28 cellular contexts compared by ENCODE assay signal in genomic region chr6:138787138-138787537, GRCh38. TPM values are rescaled to one million over a fixed set of nuclear protein-coding genes. Genes with fewer than 3 reads are reported as not detected.
DNase-seq lines count a peak whose midpoint lies in the region; ATAC-seq, FAIRE-seq and TF ChIP-seq lines count a peak whose summit lies in the region.
"Had no signal": no experiment of that assay in that cellular context is flagged by ENCODE, and none has a peak within 500 bp of the region (broad histone marks: within the 10 kb centered on the region; RNA-seq: fewer than 3 reads in every experiment).

No MANE protein-coding gene starts in this region.

- TF ChIP-seq EP300 in A549 (IDR thresholded peaks at IDR 0.05) = no peak

- H3K9me3 Mint-ChIP-seq in activated T-helper 17 cell treated with anti-CD3 and anti-CD28 coated beads, Interleukin-2, amount 50 U/mL, for 72 hours = no peaks in the 10 kb centered on the region
- H3K9me3 Mint-ChIP-seq: CD4-positive, alpha-beta T cell; IgD-negative memory B cell had no signal

- DNase-seq in A549 (ENCODE audit: low read depth in 1 of 2, low spot score in 1 of 2) (no peak), DND-41 (no peak), NB4 (ENCODE audit: low read depth) (peak; percentile 31), NCI-H748 (lab: John Stamatoyannopoulos, UW; ENCODE audit: unreplicated experiment) (no peak), GM19240 (ENCODE audit: insufficient read length, low spot score) (no peak), omental fat pad (ENCODE audit: low spot score) (no peak), COLO829 (ENCODE audit: low spot score) (no peak)
- DNase-seq: ACHN; Caco-2; CD4-positive, alpha-beta T cell; DMS153; NCI-H1105; NCI-H146; NCI-H2029 treated with DMSO at 0.1 percent for 48 hours; NCI-H226; NCI-H510A treated with DMSO at 0.1 percent for 48 hours; OCI-M1 had no signal

- H3K79me2 ChIP-seq in DND-41 (ENCODE audit: insufficient read depth, low read length) = no peaks in the 10 kb centered on the region

- ATAC-seq in A549 (no peak), DND-41 (ENCODE audit: insufficient read depth, low read depth) (peak; percentile 61; the same call in 2 of the 3 replicates), omental fat pad (ENCODE audit: low FRiP score) (no peak)
- peak; percentile 21 for ATAC-seq in activated T-helper 17 cell treated with anti-CD3 and anti-CD28 coated beads, Interleukin-2, amount 50 U/mL, for 72 hours (replicated peaks)

- H3K9ac ChIP-seq in DND-41 (ENCODE audit: low read depth, low read length) = no peak overlapping the region
- H3K9ac ChIP-seq: BLaER1 had no signal

- no peak overlapping the region for H3K4me3 Mint-ChIP-seq in activated T-helper 17 cell treated with anti-CD3 and anti-CD28 coated beads, Interleukin-2, amount 50 U/mL, for 72 hours
- H3K4me3 Mint-ChIP-seq: CD4-positive, alpha-beta T cell; IgD-negative memory B cell had no signal

- H3K4me2 ChIP-seq in A549 (no peak overlapping the region), DND-41 (ENCODE audit: insufficient read depth, low read length) (no peak overlapping the region)
- H3K4me2 ChIP-seq: BLaER1 had no signal

- H4K20me1 ChIP-seq in DND-41 (ENCODE audit: insufficient read depth, low read length) = no peaks in the 10 kb centered on the region
- H4K20me1 ChIP-seq: BLaER1 had no signal

- TF ChIP-seq RAD21 in A549 (conservative IDR thresholded peaks at IDR 0.05 in 1 of 2, IDR thresholded peaks at IDR 0.05 in 1 of 2) = no peak

- H3K4me1 ChIP-seq in A549 (peaks cover 5% of the 10 kb centered on the region; the same call in 2 of the 3 replicates), DND-41 (ENCODE audit: insufficient read depth, low read length) (no peaks in the 10 kb centered on the region; the same call in 1 of the 2 replicates)
- H3K4me1 ChIP-seq: BLaER1, Caco-2, SJSA1 had no signal

- TF ChIP-seq POLR2A in A549 (IDR thresholded peaks at IDR 0.05; ENCODE audit: low read length) (no peak), NB4 (IDR thresholded peaks at IDR 0.05; ENCODE audit: extremely low read depth, insufficient read length) (no peak)

- FAIRE-seq in A549 (lab: Jason Lieb, UNC) = no peak
- FAIRE-seq: G401.6, GM12892, HTR-8/SVneo, RCC 7860 had no signal

- H3K27ac ChIP-seq in A549 (no peak overlapping the region), DND-41 (ENCODE audit: low read length) (no peak overlapping the region)
- H3K27ac ChIP-seq: BLaER1, SJSA1 had no signal

- H3K4me3 ChIP-seq in A549 (no peak overlapping the region), DND-41 (ENCODE audit: low read depth in 1 of 2, low read length in 2 of 2) (no peak overlapping the region), NB4 (ENCODE audit: low read depth, low read length) (no peak overlapping the region)
- H3K4me3 ChIP-seq: BLaER1, SJSA1 had no signal

- H3K9me3 ChIP-seq in A549 = no peaks in the 10 kb centered on the region
- H3K9me3 ChIP-seq in DND-41 (ENCODE audit: insufficient read depth, low read length, severe bottlenecking) = no peaks in the 10 kb centered on the region
- H3K9me3 ChIP-seq: BLaER1, Caco-2, SJSA1 had no signal

- H2AFZ ChIP-seq in DND-41 (ENCODE audit: low read depth, low read length) = no peak overlapping the region

- H3K27ac Mint-ChIP-seq in activated T-helper 17 cell treated with anti-CD3 and anti-CD28 coated beads, Interleukin-2, amount 50 U/mL, for 72 hours = peak overlapping the region; percentile 52
- H3K27ac Mint-ChIP-seq: CD4-positive, alpha-beta T cell; IgD-negative memory B cell had no signal

- CTCF ChIA-PET in A549 (lab: Yijun Ruan, JAX) = no interaction called here

- H3K36me3 Mint-ChIP-seq in activated T-helper 17 cell treated with anti-CD3 and anti-CD28 coated beads, Interleukin-2, amount 50 U/mL, for 72 hours (ENCODE audit: low read depth) = peaks cover 94% of the 10 kb centered on the region

- TF ChIP-seq CTCF in A549 (IDR thresholded peaks at IDR 0.05) = no peak
- no peak for TF ChIP-seq CTCF in DND-41 (IDR thresholded peaks at IDR 0.05; ENCODE audit: borderline replicate concordance, extremely low read depth, low read length, poor library complexity, severe bottlenecking)
- TF ChIP-seq CTCF in NB4 (IDR thresholded peaks at IDR 0.05; ENCODE audit: low read depth, low read length) = no peak
- no peak for TF ChIP-seq CTCF in omental fat pad (IDR thresholded peaks at IDR 0.05)

- H3K27me3 Mint-ChIP-seq in activated T-helper 17 cell treated with anti-CD3 and anti-CD28 coated beads, Interleukin-2, amount 50 U/mL, for 72 hours = no peaks in the 10 kb centered on the region
- H3K27me3 Mint-ChIP-seq: CD4-positive, alpha-beta T cell; IgD-negative memory B cell had no signal

- no peaks in the 10 kb centered on the region for H3K27me3 ChIP-seq in DND-41 (ENCODE audit: insufficient read depth, low read length, poor library complexity)
- H3K27me3 ChIP-seq: BLaER1, SJSA1 had no signal

- POLR2A ChIA-PET in A549 (lab: Yijun Ruan, JAX) = no interaction called here

- WGBS in A549 (ENCODE audit: missing lambda C conversion rate) = 86% methylated on average over 1 of the region's 1 CpG

- H3K4me1 Mint-ChIP-seq in activated T-helper 17 cell treated with anti-CD3 and anti-CD28 coated beads, Interleukin-2, amount 50 U/mL, for 72 hours = peaks cover 2% of the 10 kb centered on the region
- H3K4me1 Mint-ChIP-seq: IgD-negative memory B cell had no signal

- H3K36me3 ChIP-seq in DND-41 (ENCODE audit: insufficient read depth, low read length) = peaks cover 48% of the 10 kb centered on the region

TF ChIP-seq in A549, 52 proteins besides CTCF, POLR2A, EP300 and RAD21:
- TF ChIP-seq MAFK (IDR thresholded peaks at IDR 0.05; ENCODE audit: partially characterized antibody) (peak; percentile 29), POLR2AphosphoS2 (conservative IDR thresholded peaks at IDR 0.05; ENCODE audit: low read length) (no peak), NPAS2 (CRISPR knock-in tag; IDR thresholded peaks at IDR 0.05; ENCODE audit: borderline replicate concordance) (no peak)
- TF ChIP-seq, protein P1, sequence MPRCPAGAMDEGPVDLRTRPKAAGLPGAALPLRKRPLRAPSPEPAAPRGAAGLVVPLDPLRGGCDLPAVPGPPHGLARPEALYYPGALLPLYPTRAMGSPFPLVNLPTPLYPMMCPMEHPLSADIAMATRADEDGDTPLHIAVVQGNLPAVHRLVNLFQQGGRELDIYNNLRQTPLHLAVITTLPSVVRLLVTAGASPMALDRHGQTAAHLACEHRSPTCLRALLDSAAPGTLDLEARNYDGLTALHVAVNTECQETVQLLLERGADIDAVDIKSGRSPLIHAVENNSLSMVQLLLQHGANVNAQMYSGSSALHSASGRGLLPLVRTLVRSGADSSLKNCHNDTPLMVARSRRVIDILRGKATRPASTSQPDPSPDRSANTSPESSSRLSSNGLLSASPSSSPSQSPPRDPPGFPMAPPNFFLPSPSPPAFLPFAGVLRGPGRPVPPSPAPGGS (IDR thresholded peaks at IDR 0.05) = no peak

RNA-seq across cellular contexts. Expression of gene ECT2L, which starts 8.7 kb away (rescaled TPM):
- 0.01 and 0.05 TPM in 2 replicates for polyA plus RNA-seq in A549 (2011; rRNA removed)
- polyA plus RNA-seq in A549 (2012; cell fraction: cytosol; rRNA removed) = not detected in 2 replicates
- not detected in 2 replicates for polyA plus RNA-seq in A549 (2012; cell fraction: nucleus; rRNA removed)
- not detected in 3 replicates for polyA plus RNA-seq in A549 (2017; fragmentation: RNase III; extraction: RNeasy Plus Mini Kit Qiagen cat#74134 plus additional on column Dnase treatment)
- polyA minus RNA-seq in A549 (2011; rRNA and poly(A)+ RNA removed) = not detected in 2 replicates
- total RNA-seq in activated T-helper 17 cell treated with anti-CD3 and anti-CD28 coated beads, Interleukin-2, amount 50 U/mL, for 72 hours = under 1 TPM in 1 of 2 donors, not detected in 1; 0.11 TPM
- 1 to 10 TPM in 1 of 4 donors, not detected in 3; 4.1 TPM for total RNA-seq in omental fat pad
- total RNA-seq: Caco-2; CD4-positive, alpha-beta T cell; Daoy; H4; LHCN-M2; SJSA1 had no signal

RNA-seq across cellular contexts. Expression of gene CCDC28A, which starts 13.6 kb away (rescaled TPM):
- 17.5 and 23.0 TPM in 2 replicates for polyA plus RNA-seq in A549 (2011; rRNA removed)
- 5.2 and 5.5 TPM in 2 replicates for polyA plus RNA-seq in A549 (2012; cell fraction: cytosol; rRNA removed)
- 1.4 and 2.6 TPM in 2 replicates for polyA plus RNA-seq in A549 (2012; cell fraction: nucleus; rRNA removed)
- polyA plus RNA-seq in A549 (2017; fragmentation: RNase III; extraction: RNeasy Plus Mini Kit Qiagen cat#74134 plus additional on column Dnase treatment) = 8.4 to 11.6 TPM (median 9.0 TPM) in 3 replicates
- 2.6 and 5.2 TPM in 2 replicates for polyA minus RNA-seq in A549 (2011; rRNA and poly(A)+ RNA removed)
- total RNA-seq in activated T-helper 17 cell treated with anti-CD3 and anti-CD28 coated beads, Interleukin-2, amount 50 U/mL, for 72 hours = 10 to 100 TPM; 16.8 to 28.2 TPM
- total RNA-seq in omental fat pad = 10 to 100 TPM; 10.1 to 25.7 (median 12.8) TPM

Comparison
In these comparisons a context has a peak if more than half of its experiments do, and no peak if none do; other contexts are left out.
1. ATAC-seq: peak in DND-41 (single experiment) and activated T-helper 17 cell treated with anti-CD3 and anti-CD28 coated beads, Interleukin-2, amount 50 U/mL, for 72 hours (single experiment); none in A549 (0 of 2) and omental fat pad (single experiment).